In the genomic region with DNA sequence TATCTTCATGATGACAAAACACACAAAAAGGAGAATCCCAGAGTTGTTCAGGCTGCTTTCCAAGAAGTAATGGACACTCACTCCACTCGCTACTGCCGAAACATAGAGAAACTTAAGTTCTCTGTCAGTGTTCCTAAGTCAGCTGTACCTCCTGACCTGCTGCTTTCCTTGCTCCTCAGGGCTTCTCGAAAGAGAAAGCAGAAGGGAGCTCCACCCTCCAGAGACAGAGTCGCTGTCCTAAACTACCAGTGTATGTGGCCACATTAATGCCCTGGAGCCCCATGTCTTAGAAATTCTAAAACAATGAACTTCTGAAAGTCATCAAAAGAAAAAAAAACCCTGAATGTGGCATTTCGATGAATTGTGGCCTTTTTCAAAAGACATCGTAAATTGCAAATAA, we compare ENCODE assay signal across 13 cellular contexts.
DNase-seq lines count a peak whose midpoint lies in the region; ATAC-seq and TF ChIP-seq lines count a peak whose summit lies in the region.
"Had no signal": no experiment of that assay in that cellular context is flagged by ENCODE, and none has a peak within 500 bp of the region (broad histone marks: within the 10 kb centered on the region; RNA-seq: fewer than 3 reads in every experiment).

No MANE protein-coding gene starts in this region.

- peaks cover 19% of the 10 kb centered on the region for H3K4me1 ChIP-seq in mammary epithelial cell (ENCODE audit: insufficient read depth, low read length)
- H3K4me1 ChIP-seq: BLaER1 had no signal

- H3K9ac ChIP-seq in mammary epithelial cell (ENCODE audit: insufficient read depth, low read length), result no peak overlapping the region
- H3K9ac ChIP-seq: BLaER1 had no signal

- H3K27me3 ChIP-seq in mammary epithelial cell (ENCODE audit: insufficient read depth, low read length), result no peaks in the 10 kb centered on the region
- H3K27me3 ChIP-seq: BLaER1 had no signal

- H3K27ac ChIP-seq in mammary epithelial cell (ENCODE audit: insufficient read depth, low read depth, low read length), result no peak overlapping the region
- H3K27ac ChIP-seq: BLaER1 had no signal

- H3K4me3 Mint-ChIP-seq in chondrocyte (ENCODE audit: unreplicated experiment), result no peak overlapping the region
- H3K4me3 Mint-ChIP-seq: CD8-positive, alpha-beta memory T cell; HFFc6 had no signal

- dilution Hi-C loops in mammary epithelial cell (cut with HindIII; ENCODE audit: low sequenced_read_pairs), result no loop called here

- CTCF ChIA-PET in mammary epithelial cell (lab: Charles Lee; ENCODE audit: low non-redundant PET), result no interaction called here

- BruUV-seq in mammary epithelial cell (replicated peaks; lab: Mats Ljungman, UMichigan), result no TSS peak

- WGBS in mammary epithelial cell (ENCODE audit: low coverage, missing lambda C conversion rate), result 39% methylated on average over 6 of the region's 6 CpGs

- no peak overlapping the region for H3K4me3 ChIP-seq in GM12865 (ENCODE audit: low read depth, low read length)
- H3K4me3 ChIP-seq in mammary epithelial cell (replicated peaks in 1 of 3; ENCODE audit: insufficient read depth in 1 of 3, low read depth in 2 of 3, low read length in 3 of 3), result no peak overlapping the region
- H3K4me3 ChIP-seq: BLaER1 had no signal

- DNase-seq in GM12865 (ENCODE audit: low read depth), result peak; percentile 24
- peak; percentile 48 for DNase-seq in OCI-M1 (lab: John Stamatoyannopoulos, UW)
- peak; percentile 10 for DNase-seq in mammary epithelial cell
- DNase-seq in NCI-H146 treated with DMSO at 0.1 percent for 48 hours (lab: John Stamatoyannopoulos, UW; ENCODE audit: unreplicated experiment), result no peak
- DNase-seq in chondrocyte (ENCODE audit: low spot score), result no peak
- DNase-seq: CD8-positive, alpha-beta memory T cell; DMS53; HCEC 1CT; HFFc6; IMR-90; KBM-7 had no signal

- no peaks in the 10 kb centered on the region for H4K20me1 ChIP-seq in mammary epithelial cell (ENCODE audit: insufficient read depth, low read length)
- H4K20me1 ChIP-seq: BLaER1 had no signal

- no peaks in the 10 kb centered on the region for H3K79me2 ChIP-seq in mammary epithelial cell (ENCODE audit: insufficient read depth, low read length)

- ATAC-seq in HG02798 (IDR thresholded peaks at IDR 0.05; ENCODE audit: poor library complexity, unreplicated experiment), result no peak

- in situ Hi-C loops in mammary epithelial cell (cut with MboI; ENCODE audit: low sequenced_read_pairs in 2 of 2), result no loop called here

- no peaks in the 10 kb centered on the region for H3K4me1 Mint-ChIP-seq in chondrocyte (ENCODE audit: low read depth)
- H3K4me1 Mint-ChIP-seq: CD8-positive, alpha-beta memory T cell had no signal

- no peaks in the 10 kb centered on the region for H3K9me3 ChIP-seq in mammary epithelial cell (replicated peaks; ENCODE audit: insufficient read depth, low read length)
- H3K9me3 ChIP-seq: BLaER1 had no signal

- peak overlapping the region; percentile 69 for H3K4me2 ChIP-seq in mammary epithelial cell (ENCODE audit: insufficient read depth, low read depth, low read length)
- H3K4me2 ChIP-seq: BLaER1 had no signal

- H3K27ac Mint-ChIP-seq in chondrocyte (ENCODE audit: unreplicated experiment), result no peak overlapping the region
- H3K27ac Mint-ChIP-seq: CD8-positive, alpha-beta memory T cell; HFFc6 had no signal

- intact Hi-C loops in mammary epithelial cell (cut with micrococcal nuclease), result no loop called here

- peak overlapping the region; percentile 85 for H2AFZ ChIP-seq in mammary epithelial cell (ENCODE audit: low read depth, low read length)

- no peak for TF ChIP-seq CTCF in GM12865 (IDR thresholded peaks at IDR 0.05; ENCODE audit: insufficient read depth, low read depth, low read length, missing control alignments)
- no peak for TF ChIP-seq CTCF in mammary epithelial cell (conservative IDR thresholded peaks at IDR 0.05 in 1 of 2, IDR thresholded peaks at IDR 0.05 in 1 of 2; ENCODE audit: extremely low read depth in 1 of 2, insufficient read depth in 1 of 2, low read depth in 1 of 2, low read length in 2 of 2)
- no peak for TF ChIP-seq CTCF in chondrocyte (IDR thresholded peaks at IDR 0.05)

- no peaks in the 10 kb centered on the region for H3K36me3 Mint-ChIP-seq in chondrocyte (ENCODE audit: low read depth)
- H3K36me3 Mint-ChIP-seq: CD8-positive, alpha-beta memory T cell had no signal

- peaks cover 16% of the 10 kb centered on the region for H3K9me3 Mint-ChIP-seq in chondrocyte (ENCODE audit: low read depth)

- H3K36me3 ChIP-seq in mammary epithelial cell (ENCODE audit: insufficient read depth, low read length), result no peaks in the 10 kb centered on the region
- H3K36me3 ChIP-seq: BLaER1 had no signal

- H3K27me3 Mint-ChIP-seq in chondrocyte (ENCODE audit: low read depth), result no peaks in the 10 kb centered on the region
- H3K27me3 Mint-ChIP-seq: CD8-positive, alpha-beta memory T cell had no signal

Comparison
In these comparisons a context has a peak if more than half of its experiments do, and no peak if none do; other contexts are left out.
1. DNase-seq: peak in GM12865 (single experiment), OCI-M1 (single experiment) and mammary epithelial cell (single experiment); none in NCI-H146 treated with DMSO at 0.1 percent for 48 hours (single experiment) and chondrocyte (single experiment).